15 cellular contexts compared by ENCODE assay signal in genomic region chr17:1598399-1599095, GRCh38.
"Had no signal": no experiment of that assay in that cellular context is flagged by ENCODE, and none has a peak within 500 bp of the region (broad histone marks: within the 10 kb centered on the region; RNA-seq: fewer than 3 reads in every experiment).

No MANE protein-coding gene starts in this region.

- H3K27ac Mint-ChIP-seq: activated CD8-positive, alpha-beta memory T cell treated with anti-CD3 and anti-CD28 coated beads, Interleukin-2, amount 10 ng/mL, durations not matched to agents 7 days and 5 days; activated naive CD4-positive, alpha-beta T cell treated with anti-CD3 and anti-CD28 coated beads, Interleukin-2, amount 50 U/mL, for 24 hours; activated T-cell treated with anti-CD3 and anti-CD28 coated beads, Interleukin-2, amount 50 U/mL, for 24 hours; natural killer cell; T-helper 2 cell treated with Interferon-gamma antibody and Interleukin-4, amounts not matched to agents 5 μg/mL and 100 μg/mL, for 36 hours had no signal

- H3K9me3 ChIP-seq: tibial artery had no signal

- DNase-seq: activated CD4-positive, alpha-beta T cell treated with anti-CD3 and anti-CD28 coated beads, Interleukin-2, amount 50 U/mL, for 48 hours; activated CD4-positive, CD25-positive, alpha-beta regulatory T cell treated with anti-CD3 and anti-CD28 coated beads, Interleukin-2, amount 50 U/mL, for 72 hours; activated CD8-positive, alpha-beta memory T cell treated with anti-CD3 and anti-CD28 coated beads, Interleukin-2, amount 10 ng/mL, durations not matched to agents 7 days and 5 days; activated effector memory CD4-positive, alpha-beta T cell treated with Interleukin-2 at 50 U/mL for 16 hours; activated T-cell treated with anti-CD3 and anti-CD28 coated beads, Interleukin-2, amount 50 U/mL, for 24 hours; hippocampal formation; kidney glomerular epithelial cell; natural killer cell; retina; SW 1271; tibial artery had no signal

- H3K4me3 Mint-ChIP-seq: activated CD8-positive, alpha-beta memory T cell treated with anti-CD3 and anti-CD28 coated beads, Interleukin-2, amount 10 ng/mL, durations not matched to agents 7 days and 5 days; activated naive CD4-positive, alpha-beta T cell treated with anti-CD3 and anti-CD28 coated beads, Interleukin-2, amount 50 U/mL, for 24 hours; activated T-cell treated with anti-CD3 and anti-CD28 coated beads, Interleukin-2, amount 50 U/mL, for 24 hours; brain; central memory CD8-positive, alpha-beta T cell; natural killer cell; T-helper 2 cell treated with Interferon-gamma antibody and Interleukin-4, amounts not matched to agents 5 μg/mL and 100 μg/mL, for 36 hours had no signal

- H3K9me3 Mint-ChIP-seq: activated naive CD4-positive, alpha-beta T cell treated with anti-CD3 and anti-CD28 coated beads, Interleukin-2, amount 50 U/mL, for 24 hours; central memory CD8-positive, alpha-beta T cell; natural killer cell; T-helper 2 cell treated with Interferon-gamma antibody and Interleukin-4, amounts not matched to agents 5 μg/mL and 100 μg/mL, for 36 hours had no signal

- H3K27ac ChIP-seq: tibial artery had no signal

- H3K4me1 ChIP-seq: tibial artery had no signal

- H3K27me3 Mint-ChIP-seq: activated CD8-positive, alpha-beta memory T cell treated with anti-CD3 and anti-CD28 coated beads, Interleukin-2, amount 10 ng/mL, durations not matched to agents 7 days and 5 days; activated naive CD4-positive, alpha-beta T cell treated with anti-CD3 and anti-CD28 coated beads, Interleukin-2, amount 50 U/mL, for 24 hours; activated T-cell treated with anti-CD3 and anti-CD28 coated beads, Interleukin-2, amount 50 U/mL, for 24 hours; central memory CD8-positive, alpha-beta T cell had no signal

- ATAC-seq: activated CD8-positive, alpha-beta memory T cell treated with anti-CD3 and anti-CD28 coated beads, Interleukin-2, amount 10 ng/mL, durations not matched to agents 7 days and 5 days; natural killer cell had no signal

- H3K27me3 ChIP-seq: tibial artery had no signal

- H3K36me3 Mint-ChIP-seq: activated CD8-positive, alpha-beta memory T cell treated with anti-CD3 and anti-CD28 coated beads, Interleukin-2, amount 10 ng/mL, durations not matched to agents 7 days and 5 days; natural killer cell had no signal

- H3K4me1 Mint-ChIP-seq: activated CD8-positive, alpha-beta memory T cell treated with anti-CD3 and anti-CD28 coated beads, Interleukin-2, amount 10 ng/mL, durations not matched to agents 7 days and 5 days; activated naive CD4-positive, alpha-beta T cell treated with anti-CD3 and anti-CD28 coated beads, Interleukin-2, amount 50 U/mL, for 24 hours; brain; central memory CD8-positive, alpha-beta T cell had no signal

- H3K4me3 ChIP-seq: tibial artery had no signal
